In the genomic region with DNA sequence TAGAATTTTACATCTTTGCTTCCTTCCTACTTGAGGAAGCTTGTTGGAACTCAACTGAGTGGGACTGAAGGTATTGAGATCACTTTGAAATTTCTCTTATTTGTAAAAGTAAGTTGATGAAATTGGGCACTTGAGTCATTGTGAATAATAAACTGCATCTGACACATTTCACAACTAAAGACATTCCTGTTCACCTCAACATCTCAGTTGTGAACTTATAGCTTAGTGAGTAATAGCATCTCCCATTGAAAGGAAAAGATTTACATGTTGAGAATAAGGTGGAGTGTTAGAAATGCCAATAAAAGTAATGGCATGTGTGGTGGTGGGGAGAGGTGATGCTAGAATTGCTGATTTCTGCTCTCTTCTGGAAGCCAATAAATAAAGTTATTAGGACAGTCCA, we compare ENCODE assay signal across 14 cellular contexts.
DNase-seq lines count a peak whose midpoint lies in the region; ATAC-seq and TF ChIP-seq lines count a peak whose summit lies in the region.
"Had no signal": no experiment of that assay in that cellular context is flagged by ENCODE, and none has a peak within 500 bp of the region (broad histone marks: within the 10 kb centered on the region; RNA-seq: fewer than 3 reads in every experiment).

No MANE protein-coding gene starts in this region.

- in situ Hi-C loops in KBM-7 (cut with MboI; ENCODE audit: low pct_unique_long_range_greater_than_20kb, low sequenced_read_pairs): no loop called here

- peak overlapping the region; percentile 69 for H3K27ac ChIP-seq in angular gyrus (ENCODE audit: low read depth, low read length)
- H3K27ac ChIP-seq in caudate nucleus (ENCODE audit: low read depth, low read length): peak overlapping the region; percentile 28
- H3K27ac ChIP-seq in temporal lobe (ENCODE audit: low read depth, low read length): peak overlapping the region; percentile 76
- H3K27ac ChIP-seq: BLaER1 had no signal

- no peak for ATAC-seq in left lobe of liver

- no peak for TF ChIP-seq CTCF in fibroblast of mammary gland (conservative IDR thresholded peaks at IDR 0.05; ENCODE audit: control insufficient read depth, insufficient read depth, low read depth, low read length)

- DNase-seq in caudate nucleus (lab: John Stamatoyannopoulos, UW) (no peak), fibroblast of mammary gland (ENCODE audit: low read depth) (peak; percentile 5), HUDEP-2 (lab: John Stamatoyannopoulos, UW; ENCODE audit: unreplicated experiment in 76 of 76) (no peak), KBM-7 (no peak), left lobe of liver (ENCODE audit: low spot score) (no peak)
- DNase-seq: ACHN; CD4-positive, alpha-beta memory T cell; DMS153; DMS79; GDM1; H9 had no signal

- no peak overlapping the region for H3K4me3 ChIP-seq in fibroblast of mammary gland (ENCODE audit: control insufficient read depth, low read depth, low read length)
- H3K4me3 ChIP-seq: BLaER1 had no signal
